In genomic region chrX:8868906-8869305, GRCh38 we compare ENCODE assay signal across 11 cellular contexts.
DNase-seq lines count a peak whose midpoint lies in the region; ATAC-seq, FAIRE-seq and TF ChIP-seq lines count a peak whose summit lies in the region.
"Had no signal": no experiment of that assay in that cellular context is flagged by ENCODE, and none has a peak within 500 bp of the region (broad histone marks: within the 10 kb centered on the region; RNA-seq: fewer than 3 reads in every experiment).

No MANE protein-coding gene starts in this region.

- DNase-seq in D721Med (ENCODE audit: insufficient read length, low spot score) (no peak), MM.1S (no peak), cerebellar cortex (ENCODE audit: low spot score) (peak; percentile 18), midbrain (lab: John Stamatoyannopoulos, UW) (peak; percentile 12), COLO668 (lab: John Stamatoyannopoulos, UW; ENCODE audit: unreplicated experiment) (no peak)
- DNase-seq: activated CD8-positive, alpha-beta memory T cell treated with anti-CD3 and anti-CD28 coated beads, Interleukin-2, amount 50 U/mL, for 48 hours; NCI-H187 treated with DMSO at 0.1 percent for 48 hours; stimulated activated CD4-positive, alpha-beta T cell treated with anti-CD3 and anti-CD28 coated beads, Interleukin-15, amount 100 ng/mL, for 24 hours; T-helper 1 cell had no signal

- H3K36me3 ChIP-seq in MM.1S (replicated peaks; ENCODE audit: insufficient read depth, low read length) = no peaks in the 10 kb centered on the region

- H3K27me3 ChIP-seq in MM.1S (replicated peaks; ENCODE audit: insufficient read depth, low read length) = no peaks in the 10 kb centered on the region

- H2AFZ ChIP-seq in MM.1S (ENCODE audit: low read length) = no peak overlapping the region

- peak; percentile 26 for TF ChIP-seq CTCF in D721Med (IDR thresholded peaks at IDR 0.05; ENCODE audit: insufficient read depth, missing control alignments)
- peak; percentile 12; the same call in 1 of the 2 replicates for TF ChIP-seq CTCF in MM.1S (IDR thresholded peaks at IDR 0.05; ENCODE audit: low read length)

- no peak overlapping the region for H3K4me2 ChIP-seq in MM.1S (ENCODE audit: low read depth, low read length)

- H3K4me1 ChIP-seq in MM.1S (ENCODE audit: low read length) = no peaks in the 10 kb centered on the region

- ATAC-seq in GM18873 (IDR thresholded peaks at IDR 0.05; ENCODE audit: low FRiP score, unreplicated experiment) (no peak), GM18520 (IDR thresholded peaks at IDR 0.05; ENCODE audit: unreplicated experiment) (no peak)

- no peak overlapping the region for H3K27ac ChIP-seq in MM.1S (ENCODE audit: low read length)

- no peaks in the 10 kb centered on the region for H4K20me1 ChIP-seq in MM.1S (ENCODE audit: insufficient read depth, low read length)

- no peaks in the 10 kb centered on the region for H3K79me2 ChIP-seq in MM.1S (ENCODE audit: low read length)

- H3K9me3 ChIP-seq in MM.1S (replicated peaks; ENCODE audit: insufficient read depth, low read length) = no peaks in the 10 kb centered on the region

- H3K4me3 ChIP-seq in MM.1S (ENCODE audit: low read length) = no peak overlapping the region

- H3K9ac ChIP-seq in MM.1S (ENCODE audit: low read length) = no peak overlapping the region

- H3K9me2 ChIP-seq in MM.1S (replicated peaks; ENCODE audit: insufficient read depth, low read length) = no peaks in the 10 kb centered on the region

- H3F3A ChIP-seq in MM.1S (ENCODE audit: insufficient read depth, low read length) = no peaks in the 10 kb centered on the region

- no peak for FAIRE-seq in D721Med (lab: Jason Lieb, UNC)

Comparison
In these comparisons a context has a peak if more than half of its experiments do, and no peak if none do; other contexts are left out.
1. DNase-seq: peak in cerebellar cortex (single experiment) and midbrain (single experiment); none in D721Med (single experiment), MM.1S (single experiment) and COLO668 (single experiment).